In the genomic region with DNA sequence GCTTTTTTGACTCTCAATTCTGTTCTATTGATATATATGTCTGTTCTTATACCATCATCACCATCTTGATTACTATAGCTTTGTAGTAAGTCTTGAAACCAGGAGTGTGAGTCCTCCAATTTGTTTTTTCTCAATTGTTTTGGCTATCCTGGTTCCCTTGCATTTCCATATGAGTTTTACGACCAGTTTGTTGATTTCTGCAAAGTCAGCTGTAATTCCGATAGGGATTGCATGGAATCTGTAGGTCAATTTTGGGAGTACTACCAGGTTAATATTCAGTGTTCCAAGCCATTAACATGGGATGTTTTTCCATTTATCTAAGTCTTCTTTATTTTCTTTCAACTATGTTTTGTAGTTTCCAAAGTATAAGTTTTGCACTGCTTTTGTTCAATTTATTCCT, we compare ENCODE assay signal across 19 cellular contexts. TPM values are rescaled to one million over a fixed set of nuclear protein-coding genes. Genes with fewer than 3 reads are reported as not detected.
A peak's percentile ranks its signal among the peaks of the same experiment; 100 is the strongest.
DNase-seq lines count a peak whose midpoint lies in the region; FAIRE-seq and TF ChIP-seq lines count a peak whose summit lies in the region.
"Had no signal": no experiment of that assay in that cellular context is flagged by ENCODE, and none has a peak within 500 bp of the region (broad histone marks: within the 10 kb centered on the region; RNA-seq: fewer than 3 reads in every experiment).

No MANE protein-coding gene starts in this region.

- H4K20me1 ChIP-seq in OCI-LY7 (ENCODE audit: insufficient read depth, low read length) (no peaks in the 10 kb centered on the region), H1 (replicated peaks in 1 of 2; ENCODE audit: control insufficient read depth in 1 of 2, insufficient read depth in 2 of 2, low read length in 2 of 2) (no peaks in the 10 kb centered on the region)
- H4K20me1 ChIP-seq: BLaER1 had no signal

- H3K14ac ChIP-seq in H1 (ENCODE audit: insufficient read length): no peak overlapping the region

- H2BK20ac ChIP-seq in H1 (ENCODE audit: low read length): no peak overlapping the region

- POLR2A ChIA-PET in OCI-LY7 (lab: Charles Lee) (no interaction called here), H1 (lab: Charles Lee; ENCODE audit: partially characterized antibody) (interaction anchor here (1.4 kb wide), 1 partner anchor 16 kb away, joined by 5 read pairs; no protein-coding TSS in a partner anchor)

- no peak overlapping the region for H3K9ac ChIP-seq in H1 (replicated peaks in 1 of 4; ENCODE audit: extremely low read depth in 1 of 4, low read depth in 3 of 4, low read length in 3 of 4)
- H3K9ac ChIP-seq: BLaER1 had no signal

- H2BK12ac ChIP-seq in H1 (ENCODE audit: low read depth, low read length): no peak overlapping the region

- BruUV-seq in OCI-LY7 (replicated peaks; lab: Mats Ljungman, UMichigan): TSS peak; percentile 7

- H2AFZ ChIP-seq in OCI-LY7 (ENCODE audit: low read length) (no peak overlapping the region), H1 (ENCODE audit: low read length) (no peak overlapping the region)

- TF ChIP-seq POLR2A in H1 (IDR thresholded peaks at IDR 0.05; ENCODE audit: control extremely low read depth in 1 of 2, low read depth in 2 of 2, low read length in 2 of 2): no peak

- no peaks in the 10 kb centered on the region for H3K79me2 ChIP-seq in OCI-LY7 (ENCODE audit: insufficient read depth, low read depth, low read length)
- H3K79me2 ChIP-seq in H1 (ENCODE audit: control insufficient read depth in 1 of 2, insufficient read depth in 2 of 2, low read length in 2 of 2): no peaks in the 10 kb centered on the region

- H3K4me1 ChIP-seq in OCI-LY7 (ENCODE audit: insufficient read depth, low read length, poor library complexity, severe bottlenecking) (no peaks in the 10 kb centered on the region), H1 (replicated peaks in 1 of 4; ENCODE audit: control insufficient read depth in 3 of 4, insufficient read depth in 4 of 4, low read length in 3 of 4) (no peaks in the 10 kb centered on the region)
- H3K4me1 ChIP-seq: BLaER1, Caco-2 had no signal

- CTCF ChIA-PET in OCI-LY7 (lab: Charles Lee; ENCODE audit: unreplicated experiment) (no interaction called here), H1 (lab: Charles Lee; ENCODE audit: partially characterized antibody) (interaction anchor here (1.3 kb wide), 1 partner anchor 19 kb away, joined by 3 read pairs; no protein-coding TSS in a partner anchor)

- TF ChIP-seq EP300 in H1 (IDR thresholded peaks at IDR 0.05; ENCODE audit: borderline replicate concordance in 1 of 2, low read depth in 2 of 2, low read length in 2 of 2): no peak

- no peak overlapping the region for H3K23ac ChIP-seq in H1 (ENCODE audit: insufficient read length)

- H4K5ac ChIP-seq in H1 (ENCODE audit: insufficient read length, low read depth, low read length): no peak overlapping the region

- no peaks in the 10 kb centered on the region for H3K79me1 ChIP-seq in H1 (ENCODE audit: low read depth, low read length)

- intact Hi-C loops in OCI-LY7 (cut with micrococcal nuclease; ENCODE audit: unreplicated experiment): no loop called here

- TF ChIP-seq RAD21 in H1 (IDR thresholded peaks at IDR 0.05 in 1 of 2, conservative IDR thresholded peaks at IDR 0.05 in 1 of 2; ENCODE audit: low read depth in 2 of 2, low read length in 2 of 2): no peak

- H2BK15ac ChIP-seq in H1 (ENCODE audit: low read length): no peak overlapping the region

- H3K56ac ChIP-seq in H1 (replicated peaks; ENCODE audit: insufficient read length, low read depth, low read length): no peak overlapping the region

- no peak overlapping the region for H4K91ac ChIP-seq in H1 (replicated peaks; ENCODE audit: insufficient read length, low read length)

- no peaks in the 10 kb centered on the region for H3K23me2 ChIP-seq in H1 (ENCODE audit: low read depth, low read length)

- H3K9me3 ChIP-seq in OCI-LY7 (ENCODE audit: low read length) (no peaks in the 10 kb centered on the region), H1 (ENCODE audit: insufficient read depth in 2 of 2, low read depth in 1 of 2, low read length in 1 of 2) (no peaks in the 10 kb centered on the region), MG63 (no peaks in the 10 kb centered on the region)
- H3K9me3 ChIP-seq: BLaER1, Caco-2 had no signal

- no peak for TF ChIP-seq CTCF in OCI-LY7 (conservative IDR thresholded peaks at IDR 0.05; ENCODE audit: low read length)
- no peak for TF ChIP-seq CTCF in H1 (IDR thresholded peaks at IDR 0.05; ENCODE audit: control extremely low read depth in 1 of 3, insufficient read depth in 1 of 3, low read depth in 1 of 3, low read length in 3 of 3)
- TF ChIP-seq CTCF in D721Med (IDR thresholded peaks at IDR 0.05; ENCODE audit: insufficient read depth, missing control alignments): no peak

- peak; percentile 39 for FAIRE-seq in G401.6 (lab: Jason Lieb, UNC)
- FAIRE-seq in H1 (lab: Jason Lieb, UNC): no peak
- no peak for FAIRE-seq in D721Med (lab: Jason Lieb, UNC)
- FAIRE-seq: GM12891 had no signal

- H3K27ac ChIP-seq in OCI-LY7 (ENCODE audit: low read depth, low read length, poor library complexity, severe bottlenecking): no peak overlapping the region
- H3K27ac ChIP-seq in H1 (ENCODE audit: low read depth, low read length): no peak overlapping the region
- H3K27ac ChIP-seq: BLaER1, C4-2B had no signal

- no peak overlapping the region for H4K8ac ChIP-seq in H1 (ENCODE audit: extremely low read depth, insufficient read depth, low read length)

- H3K27me3 ChIP-seq in H1 (replicated peaks in 1 of 4; ENCODE audit: control insufficient read depth in 3 of 4, extremely low read depth in 1 of 4, insufficient read depth in 3 of 4, low read length in 3 of 4): no peaks in the 10 kb centered on the region
- H3K27me3 ChIP-seq in MG63: no peaks in the 10 kb centered on the region
- H3K27me3 ChIP-seq: BLaER1 had no signal

- no peak overlapping the region for H3K18ac ChIP-seq in H1 (ENCODE audit: extremely low read depth, low read length)

- no peaks in the 10 kb centered on the region for H3K9me2 ChIP-seq in OCI-LY7 (ENCODE audit: insufficient read depth, low read length)

- H3K4me3 ChIP-seq in OCI-LY7 (ENCODE audit: low read depth, low read length, poor library complexity, severe bottlenecking): no peak overlapping the region
- no peak overlapping the region for H3K4me3 ChIP-seq in H1 (ENCODE audit: extremely low read depth in 1 of 4, insufficient read depth in 2 of 4, low read depth in 3 of 4, low read length in 4 of 4)
- no peak overlapping the region for H3K4me3 ChIP-seq in MG63
- H3K4me3 ChIP-seq: BLaER1 had no signal

- no peak overlapping the region for H3K4ac ChIP-seq in H1 (replicated peaks; ENCODE audit: insufficient read length, low read depth, low read length)

- H2BK120ac ChIP-seq in H1 (replicated peaks; ENCODE audit: low read depth, low read length): no peak overlapping the region

- no peak overlapping the region for H2BK5ac ChIP-seq in H1 (ENCODE audit: low read depth, low read length)

- DNase-seq in OCI-LY7 (ENCODE audit: low spot score) (no peak), H1 (ENCODE audit: low read depth in 1 of 2, low spot score in 2 of 2) (no peak), D721Med (ENCODE audit: insufficient read length, low spot score) (no peak), NCI-H2107 treated with DMSO at 0.1 percent for 48 hours (lab: John Stamatoyannopoulos, UW; ENCODE audit: unreplicated experiment) (no peak), MG63 (no peak)
- DNase-seq: Caco-2; CD4-positive, CD25-positive, alpha-beta regulatory T cell; CD8-positive, alpha-beta T cell; DMS 273 treated with DMSO at 0.1 percent for 48 hours; DMS79; EL; GF-D8; GOT3; H7; HCEC 1CT had no signal

- H3K36me3 ChIP-seq in OCI-LY7 (ENCODE audit: insufficient read depth, low read length) (no peaks in the 10 kb centered on the region), H1 (ENCODE audit: control insufficient read depth in 2 of 4, insufficient read depth in 4 of 4, low read length in 3 of 4) (no peaks in the 10 kb centered on the region), MG63 (peaks cover 5% of the 10 kb centered on the region; the same call in 1 of the 2 replicates)
- H3K36me3 ChIP-seq: BLaER1 had no signal

- 48% methylated on average over 2 of the region's 2 CpGs; no CpG with 5 or more reads in 1 of the 2 experiments for WGBS in H1 (ENCODE audit: extremely low coverage in 1 of 2, insufficient coverage in 1 of 2, insufficient read length in 1 of 2, insufficient replicate concordance in 2 of 2, low coverage in 1 of 2, low lambda C conversion rate in 2 of 2, missing lambda C conversion rate in 1 of 2), 2 experiments

- H3K4me2 ChIP-seq in OCI-LY7 (ENCODE audit: low read length) (no peak overlapping the region), H1 (ENCODE audit: insufficient read depth in 1 of 2, low read depth in 2 of 2, low read length in 2 of 2) (no peak overlapping the region)
- H3K4me2 ChIP-seq: BLaER1 had no signal

- no peak overlapping the region for H2AK5ac ChIP-seq in H1 (ENCODE audit: low read depth, low read length)

TF ChIP-seq in H1, 55 proteins besides CTCF, POLR2A, EP300 and RAD21 (continues in another document):
- TF ChIP-seq NANOG (IDR thresholded peaks at IDR 0.05; ENCODE audit: insufficient read depth, low read depth, low read length, poor library complexity, severe bottlenecking): no peak

RNA-seq across cellular contexts. Expression of a gene that starts 27.0 kb away (rescaled TPM):
- 3.6 and 4.4 TPM in 2 replicates for total RNA-seq in OCI-LY7 (2014; rRNA removed; shearing (Covaris generic))
- total RNA-seq in OCI-LY7 (2022): 4.1 TPM in 2 replicates
- 0.76 and 0.99 TPM in 2 replicates for total RNA-seq in H1 (2021; fragmentation: NEBNext Ultra II Directional; extraction: Animal tissue kit (Norgen Biotek cat#: 25700))
- 0.44 and 0.68 TPM in 2 replicates for polyA plus RNA-seq in H1 (2011; rRNA removed)
- 0.81 TPM for polyA plus RNA-seq in H1 (2011; cell fraction: cytosol; rRNA removed)
- 0.53 TPM for polyA plus RNA-seq in H1 (2011; cell fraction: nucleus; rRNA removed)
- polyA plus RNA-seq in H1 (2012, experiment 1 of 2): 0.73 to 1.3 TPM (median 0.84 TPM) in 4 replicates
- 0.08 TPM for polyA plus RNA-seq in H1 (2012, experiment 2 of 2)
- 1.0 TPM for polyA plus RNA-seq in H1 (2013, experiment 1 of 2)
- polyA plus RNA-seq in H1 (2013, experiment 2 of 2): 0.92 TPM
- polyA minus RNA-seq in H1 (2011; rRNA and poly(A)+ RNA removed): 1.2 and 2.1 TPM in 2 replicates
- 1.0 TPM for polyA minus RNA-seq in H1 (2011; cell fraction: cytosol; rRNA and poly(A)+ RNA removed)
- polyA minus RNA-seq in H1 (2011; cell fraction: nucleus; rRNA and poly(A)+ RNA removed): 1.7 TPM
- 0.76 and 1.6 TPM in 2 replicates for total RNA-seq in MG63 (2014; rRNA removed; shearing (Covaris generic); ENCODE audit: low replicate concordance)

RNA-seq across cellular contexts. Expression of a gene that starts 27.2 kb away (rescaled TPM):
- total RNA-seq in OCI-LY7 (2014; rRNA removed; shearing (Covaris generic)): 14.7 and 15.7 TPM in 2 replicates
- 39.8 and 41.4 TPM in 2 replicates for total RNA-seq in OCI-LY7 (2022)
- total RNA-seq in H1 (2021; fragmentation: NEBNext Ultra II Directional; extraction: Animal tissue kit (Norgen Biotek cat#: 25700)): 39.0 TPM in 2 replicates
- polyA plus RNA-seq in H1 (2011; rRNA removed): 15.5 and 29.0 TPM in 2 replicates
- polyA plus RNA-seq in H1 (2011; cell fraction: cytosol; rRNA removed): 28.9 TPM
- 12.7 TPM for polyA plus RNA-seq in H1 (2011; cell fraction: nucleus; rRNA removed)
- 38.1 to 44.4 TPM (median 40.7 TPM) in 4 replicates for polyA plus RNA-seq in H1 (2012, experiment 1 of 2)
- 19.3 TPM for polyA plus RNA-seq in H1 (2012, experiment 2 of 2)
- polyA plus RNA-seq in H1 (2013, experiment 1 of 2): 59.6 TPM
- polyA plus RNA-seq in H1 (2013, experiment 2 of 2): 71.9 TPM
- polyA minus RNA-seq in H1 (2011; rRNA and poly(A)+ RNA removed): 10.9 and 13.2 TPM in 2 replicates
- 5.7 TPM for polyA minus RNA-seq in H1 (2011; cell fraction: cytosol; rRNA and poly(A)+ RNA removed)
- polyA minus RNA-seq in H1 (2011; cell fraction: nucleus; rRNA and poly(A)+ RNA removed): 10.4 TPM
- 59.0 and 66.2 TPM in 2 replicates for total RNA-seq in MG63 (2014; rRNA removed; shearing (Covaris generic); ENCODE audit: low replicate concordance)
